Comparison of ENCODE assay signal across 16 cellular contexts in genomic region chr10:130203626-130204025, GRCh38.
"Had no signal": no experiment of that assay in that cellular context is flagged by ENCODE, and none has a peak within 500 bp of the region (broad histone marks: within the 10 kb centered on the region; RNA-seq: fewer than 3 reads in every experiment).

No MANE protein-coding gene starts in this region.

- H3K36me3 ChIP-seq: Peyer's patch, SJCRH30 had no signal

- H3K4me1 ChIP-seq: Peyer's patch, SJCRH30 had no signal

- H3K9me3 ChIP-seq: Peyer's patch, SJCRH30 had no signal

- H3K4me3 ChIP-seq: PC-9, Peyer's patch, SJCRH30 had no signal

- H3K27ac ChIP-seq: PC-9, Peyer's patch, SJCRH30 had no signal

- H3K4me2 ChIP-seq: PC-9 had no signal

- DNase-seq: KBM-7; MV-4-11; NCI-H1048; NCI-H1105; NCI-H1694; NCI-H2081 treated with DMSO at 0.1 percent for 48 hours; NCI-H226; NCI-H446; NCI-H510A; NCI-H524 treated with DMSO at 0.1 percent for 48 hours; NK-92 treated with Interleukin-12 subunit alpha and Interleukin-12 subunit beta, amount 100 ng/mL, for 24 hours; OCI-M1; PC-9; Peyer's patch; SHP77 treated with DMSO at 0.1 percent for 48 hours; SJCRH30 had no signal

- H3K27me3 ChIP-seq: Peyer's patch, SJCRH30 had no signal
